1 cellular context compared by ENCODE assay signal in the genomic region with DNA sequence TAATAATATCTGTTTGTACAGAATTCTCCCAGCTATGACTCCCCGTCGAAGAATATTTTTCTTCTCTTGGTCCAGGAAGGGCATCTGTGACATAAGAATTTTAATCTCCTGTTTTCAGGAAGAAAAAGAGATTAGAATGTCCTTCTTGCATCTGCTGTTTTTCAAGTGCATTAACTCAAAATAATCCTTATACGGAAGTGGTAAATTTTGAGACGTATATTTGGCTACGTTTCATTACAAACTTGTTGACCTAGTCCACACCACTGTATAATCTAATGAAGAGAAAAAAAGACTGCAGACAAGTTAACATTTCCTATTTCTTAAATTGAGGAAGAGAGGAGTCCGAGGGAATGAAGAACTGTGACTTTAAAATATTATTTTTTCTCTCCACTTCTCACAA.
TF ChIP-seq lines count a peak whose summit lies in the region.

No MANE protein-coding gene starts in this region.

TF ChIP-seq in HepG2, 621 proteins besides CTCF, POLR2A, EP300 and RAD21 (continued from another document):
- TF ChIP-seq ZHX1 (CRISPR knock-in tag; IDR thresholded peaks at IDR 0.05; ENCODE audit: low read depth) (no peak), AHR (CRISPR knock-in tag; IDR thresholded peaks at IDR 0.05) (no peak), ZNF124 (CRISPR knock-in tag; IDR thresholded peaks at IDR 0.05) (no peak), ZFYVE20 (CRISPR knock-in tag; IDR thresholded peaks at IDR 0.05; ENCODE audit: borderline replicate concordance, low read depth) (no peak), FOXJ3 (CRISPR knock-in tag; IDR thresholded peaks at IDR 0.05; ENCODE audit: borderline replicate concordance) (no peak), PITX1 (CRISPR knock-in tag; IDR thresholded peaks at IDR 0.05) (no peak), POLR2G (IDR thresholded peaks at IDR 0.05; ENCODE audit: low read depth, low read length) (no peak), SMAD9 (CRISPR knock-in tag; IDR thresholded peaks at IDR 0.05) (no peak), ZBTB46 (CRISPR knock-in tag; IDR thresholded peaks at IDR 0.05; ENCODE audit: borderline replicate concordance) (no peak), MBNL3 (CRISPR knock-in tag; conservative IDR thresholded peaks at IDR 0.05) (no peak), ARID3A (IDR thresholded peaks at IDR 0.05; ENCODE audit: low read depth, low read length) (no peak), ZNF569 (CRISPR knock-in tag; IDR thresholded peaks at IDR 0.05; ENCODE audit: borderline replicate concordance) (no peak)
- TF ChIP-seq, protein P1, sequence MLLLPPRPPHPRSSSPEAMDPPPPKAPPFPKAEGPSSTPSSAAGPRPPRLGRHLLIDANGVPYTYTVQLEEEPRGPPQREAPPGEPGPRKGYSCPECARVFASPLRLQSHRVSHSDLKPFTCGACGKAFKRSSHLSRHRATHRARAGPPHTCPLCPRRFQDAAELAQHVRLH (CRISPR knock-in tag; IDR thresholded peaks at IDR 0.05; ENCODE audit: borderline replicate concordance, low read depth), result no peak
TF ChIP-seq in HepG2: peak in this region for 0.
